ENCODE assay signal across 1 cellular context in the genomic region with DNA sequence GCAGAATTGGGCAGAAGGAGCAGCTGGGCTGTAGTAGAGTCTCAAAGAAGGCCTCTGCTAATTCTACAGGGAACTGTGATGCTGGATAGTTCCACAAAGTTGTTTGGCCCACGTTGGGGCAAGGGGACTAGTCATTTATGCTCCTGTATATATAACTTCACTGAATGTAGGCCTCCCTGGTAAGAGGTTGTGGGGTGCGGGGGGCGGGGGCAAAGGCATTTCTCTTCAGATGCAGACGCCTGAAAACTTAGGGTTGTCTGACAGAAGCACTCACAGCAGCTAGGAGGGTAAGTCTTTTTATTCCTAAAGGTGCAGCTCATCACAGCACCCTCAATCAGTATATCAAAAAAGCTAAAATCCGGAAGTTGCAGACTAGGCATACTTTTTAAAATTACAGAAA.
TF ChIP-seq lines count a peak whose summit lies in the region.

No MANE protein-coding gene starts in this region.

TF ChIP-seq in GM23338, 12 proteins besides CTCF, POLR2A, EP300 and RAD21 (continued from another document):
- TF ChIP-seq, protein P1, sequence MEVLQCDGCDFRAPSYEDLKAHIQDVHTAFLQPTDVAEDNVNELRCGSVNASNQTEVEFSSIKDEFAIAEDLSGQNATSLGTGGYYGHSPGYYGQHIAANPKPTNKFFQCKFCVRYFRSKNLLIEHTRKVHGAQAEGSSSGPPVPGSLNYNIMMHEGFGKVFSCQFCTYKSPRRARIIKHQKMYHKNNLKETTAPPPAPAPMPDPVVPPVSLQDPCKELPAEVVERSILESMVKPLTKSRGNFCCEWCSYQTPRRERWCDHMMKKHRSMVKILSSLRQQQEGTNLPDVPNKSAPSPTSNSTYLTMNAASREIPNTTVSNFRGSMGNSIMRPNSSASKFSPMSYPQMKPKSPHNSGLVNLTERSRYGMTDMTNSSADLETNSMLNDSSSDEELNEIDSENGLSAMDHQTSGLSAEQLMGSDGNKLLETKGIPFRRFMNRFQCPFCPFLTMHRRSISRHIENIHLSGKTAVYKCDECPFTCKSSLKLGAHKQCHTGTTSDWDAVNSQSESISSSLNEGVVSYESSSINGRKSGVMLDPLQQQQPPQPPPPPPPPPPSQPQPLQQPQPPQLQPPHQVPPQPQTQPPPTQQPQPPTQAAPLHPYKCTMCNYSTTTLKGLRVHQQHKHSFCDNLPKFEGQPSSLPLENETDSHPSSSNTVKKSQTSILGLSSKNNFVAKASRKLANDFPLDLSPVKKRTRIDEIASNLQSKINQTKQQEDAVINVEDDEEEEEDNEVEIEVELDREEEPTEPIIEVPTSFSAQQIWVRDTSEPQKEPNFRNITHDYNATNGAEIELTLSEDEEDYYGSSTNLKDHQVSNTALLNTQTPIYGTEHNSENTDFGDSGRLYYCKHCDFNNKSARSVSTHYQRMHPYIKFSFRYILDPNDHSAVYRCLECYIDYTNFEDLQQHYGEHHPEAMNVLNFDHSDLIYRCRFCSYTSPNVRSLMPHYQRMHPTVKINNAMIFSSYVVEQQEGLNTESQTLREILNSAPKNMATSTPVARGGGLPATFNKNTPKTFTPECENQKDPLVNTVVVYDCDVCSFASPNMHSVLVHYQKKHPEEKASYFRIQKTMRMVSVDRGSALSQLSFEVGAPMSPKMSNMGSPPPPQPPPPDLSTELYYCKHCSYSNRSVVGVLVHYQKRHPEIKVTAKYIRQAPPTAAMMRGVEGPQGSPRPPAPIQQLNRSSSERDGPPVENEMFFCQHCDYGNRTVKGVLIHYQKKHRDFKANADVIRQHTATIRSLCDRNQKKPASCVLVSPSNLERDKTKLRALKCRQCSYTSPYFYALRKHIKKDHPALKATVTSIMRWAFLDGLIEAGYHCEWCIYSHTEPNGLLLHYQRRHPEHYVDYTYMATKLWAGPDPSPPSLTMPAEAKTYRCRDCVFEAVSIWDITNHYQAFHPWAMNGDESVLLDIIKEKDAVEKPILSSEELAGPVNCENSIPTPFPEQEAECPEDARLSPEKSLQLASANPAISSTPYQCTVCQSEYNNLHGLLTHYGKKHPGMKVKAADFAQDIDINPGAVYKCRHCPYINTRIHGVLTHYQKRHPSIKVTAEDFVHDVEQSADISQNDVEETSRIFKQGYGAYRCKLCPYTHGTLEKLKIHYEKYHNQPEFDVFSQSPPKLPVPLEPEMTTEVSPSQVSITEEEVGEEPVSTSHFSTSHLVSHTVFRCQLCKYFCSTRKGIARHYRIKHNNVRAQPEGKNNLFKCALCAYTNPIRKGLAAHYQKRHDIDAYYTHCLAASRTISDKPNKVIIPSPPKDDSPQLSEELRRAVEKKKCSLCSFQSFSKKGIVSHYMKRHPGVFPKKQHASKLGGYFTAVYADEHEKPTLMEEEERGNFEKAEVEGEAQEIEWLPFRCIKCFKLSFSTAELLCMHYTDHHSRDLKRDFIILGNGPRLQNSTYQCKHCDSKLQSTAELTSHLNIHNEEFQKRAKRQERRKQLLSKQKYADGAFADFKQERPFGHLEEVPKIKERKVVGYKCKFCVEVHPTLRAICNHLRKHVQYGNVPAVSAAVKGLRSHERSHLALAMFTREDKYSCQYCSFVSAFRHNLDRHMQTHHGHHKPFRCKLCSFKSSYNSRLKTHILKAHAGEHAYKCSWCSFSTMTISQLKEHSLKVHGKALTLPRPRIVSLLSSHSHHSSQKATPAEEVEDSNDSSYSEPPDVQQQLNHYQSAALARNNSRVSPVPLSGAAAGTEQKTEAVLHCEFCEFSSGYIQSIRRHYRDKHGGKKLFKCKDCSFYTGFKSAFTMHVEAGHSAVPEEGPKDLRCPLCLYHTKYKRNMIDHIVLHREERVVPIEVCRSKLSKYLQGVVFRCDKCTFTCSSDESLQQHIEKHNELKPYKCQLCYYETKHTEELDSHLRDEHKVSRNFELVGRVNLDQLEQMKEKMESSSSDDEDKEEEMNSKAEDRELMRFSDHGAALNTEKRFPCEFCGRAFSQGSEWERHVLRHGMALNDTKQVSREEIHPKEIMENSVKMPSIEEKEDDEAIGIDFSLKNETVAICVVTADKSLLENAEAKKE (CRISPR knock-in tag; IDR thresholded peaks at IDR 0.05): no peak
- TF ChIP-seq POLR2AphosphoS5 (IDR thresholded peaks at IDR 0.05; ENCODE audit: low read depth) (no peak), NANOG (IDR thresholded peaks at IDR 0.05; ENCODE audit: borderline replicate concordance) (no peak), EZH2 (IDR thresholded peaks at IDR 0.05; ENCODE audit: low read depth, unreplicated experiment) (no peak), EZH2phosphoT487 (IDR thresholded peaks at IDR 0.05; ENCODE audit: unreplicated experiment) (no peak), ZNF331 (CRISPR knock-in tag; IDR thresholded peaks at IDR 0.05; ENCODE audit: low read depth) (no peak), JUNB (IDR thresholded peaks at IDR 0.05; ENCODE audit: unreplicated experiment) (no peak), ZNF114 (CRISPR knock-in tag; IDR thresholded peaks at IDR 0.05) (no peak), STAT1 (IDR thresholded peaks at IDR 0.05; ENCODE audit: unreplicated experiment) (no peak)
- TF ChIP-seq, protein P2, sequence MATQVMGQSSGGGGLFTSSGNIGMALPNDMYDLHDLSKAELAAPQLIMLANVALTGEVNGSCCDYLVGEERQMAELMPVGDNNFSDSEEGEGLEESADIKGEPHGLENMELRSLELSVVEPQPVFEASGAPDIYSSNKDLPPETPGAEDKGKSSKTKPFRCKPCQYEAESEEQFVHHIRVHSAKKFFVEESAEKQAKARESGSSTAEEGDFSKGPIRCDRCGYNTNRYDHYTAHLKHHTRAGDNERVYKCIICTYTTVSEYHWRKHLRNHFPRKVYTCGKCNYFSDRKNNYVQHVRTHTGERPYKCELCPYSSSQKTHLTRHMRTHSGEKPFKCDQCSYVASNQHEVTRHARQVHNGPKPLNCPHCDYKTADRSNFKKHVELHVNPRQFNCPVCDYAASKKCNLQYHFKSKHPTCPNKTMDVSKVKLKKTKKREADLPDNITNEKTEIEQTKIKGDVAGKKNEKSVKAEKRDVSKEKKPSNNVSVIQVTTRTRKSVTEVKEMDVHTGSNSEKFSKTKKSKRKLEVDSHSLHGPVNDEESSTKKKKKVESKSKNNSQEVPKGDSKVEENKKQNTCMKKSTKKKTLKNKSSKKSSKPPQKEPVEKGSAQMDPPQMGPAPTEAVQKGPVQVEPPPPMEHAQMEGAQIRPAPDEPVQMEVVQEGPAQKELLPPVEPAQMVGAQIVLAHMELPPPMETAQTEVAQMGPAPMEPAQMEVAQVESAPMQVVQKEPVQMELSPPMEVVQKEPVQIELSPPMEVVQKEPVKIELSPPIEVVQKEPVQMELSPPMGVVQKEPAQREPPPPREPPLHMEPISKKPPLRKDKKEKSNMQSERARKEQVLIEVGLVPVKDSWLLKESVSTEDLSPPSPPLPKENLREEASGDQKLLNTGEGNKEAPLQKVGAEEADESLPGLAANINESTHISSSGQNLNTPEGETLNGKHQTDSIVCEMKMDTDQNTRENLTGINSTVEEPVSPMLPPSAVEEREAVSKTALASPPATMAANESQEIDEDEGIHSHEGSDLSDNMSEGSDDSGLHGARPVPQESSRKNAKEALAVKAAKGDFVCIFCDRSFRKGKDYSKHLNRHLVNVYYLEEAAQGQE (IDR thresholded peaks at IDR 0.05; ENCODE audit: unreplicated experiment): no peak
